1 cellular context compared by ENCODE assay signal in the genomic region with DNA sequence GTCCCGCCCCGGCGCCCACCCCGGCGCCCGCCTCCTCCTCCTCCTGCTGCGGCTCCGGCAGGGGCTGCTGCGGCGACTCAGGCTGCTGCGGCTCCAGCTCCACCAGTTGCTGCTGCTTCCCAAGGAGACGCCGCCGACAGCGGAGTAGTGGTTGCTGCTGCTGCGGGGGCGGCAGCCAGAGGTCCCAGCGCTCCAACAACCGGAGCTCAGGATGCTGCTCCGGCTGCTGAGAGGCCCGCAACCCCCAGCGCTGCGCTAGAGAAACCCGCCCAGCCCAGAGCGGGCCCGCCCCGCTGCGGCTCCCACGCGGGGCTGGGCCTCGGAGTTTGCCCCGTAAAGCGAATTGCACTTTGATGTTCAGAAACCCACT.
TF ChIP-seq lines count a peak whose summit lies in the region.

No MANE protein-coding gene starts in this region.

TF ChIP-seq in K562, 482 proteins besides CTCF, POLR2A, EP300 and RAD21:
- TF ChIP-seq XRCC5 (IDR thresholded peaks at IDR 0.05; ENCODE audit: low read depth, low read length) (no peak), EGR1 (conservative IDR thresholded peaks at IDR 0.05) (peak; percentile 44; the same call in 1 of the 2 replicates)
